13 cellular contexts compared by ENCODE assay signal in the genomic region with DNA sequence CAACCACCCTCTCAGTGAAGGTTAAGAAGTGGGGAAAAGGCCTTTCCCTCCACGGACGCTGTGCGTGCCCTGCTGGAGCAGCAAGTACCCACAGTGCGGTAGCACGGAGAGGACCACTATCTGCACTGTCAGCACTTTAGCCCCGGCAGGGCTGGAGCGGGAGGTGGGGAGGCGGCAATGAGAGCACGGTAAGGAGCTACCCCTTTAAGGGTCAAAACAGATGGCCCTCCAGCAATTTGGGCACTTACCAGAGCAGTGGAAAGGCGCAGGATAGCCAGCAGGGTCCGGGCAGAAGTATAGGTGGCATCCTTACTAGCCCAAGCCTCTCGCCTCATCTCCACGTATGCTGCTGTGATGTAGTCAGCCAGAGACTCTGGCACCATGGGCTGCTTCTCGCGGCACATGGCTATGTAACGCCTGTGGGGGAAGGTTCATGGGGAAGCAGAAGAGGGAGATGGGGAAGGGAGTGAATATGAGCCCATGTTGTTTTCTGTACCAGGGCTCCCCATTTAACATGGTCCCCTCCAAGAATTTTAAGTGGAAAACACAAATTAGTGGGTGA. TPM values are rescaled to one million over a fixed set of nuclear protein-coding genes. Genes with fewer than 3 reads are reported as not detected.
DNase-seq lines count a peak whose midpoint lies in the region; ATAC-seq and TF ChIP-seq lines count a peak whose summit lies in the region.
"Had no signal": no experiment of that assay in that cellular context is flagged by ENCODE, and none has a peak within 500 bp of the region (broad histone marks: within the 10 kb centered on the region; RNA-seq: fewer than 3 reads in every experiment).

No MANE protein-coding gene starts in this region.

- no peak for TF ChIP-seq EP300 in gastroesophageal sphincter (IDR thresholded peaks at IDR 0.05)

- H3K27ac ChIP-seq in HUES64 (ENCODE audit: low read depth, low read length), result peak overlapping the region; percentile 20; the same call in 1 of the 2 replicates
- peak overlapping the region in 3 of 4 donors; percentile 5 to 35 (median 31) for H3K27ac ChIP-seq in gastroesophageal sphincter
- H3K27ac ChIP-seq: cardiac muscle cell had no signal

- ATAC-seq in gastroesophageal sphincter, result no peak
- ATAC-seq in HG02973 (IDR thresholded peaks at IDR 0.05; ENCODE audit: unreplicated experiment), result no peak
- ATAC-seq: heart right ventricle; naive thymus-derived CD8-positive, alpha-beta T cell had no signal

- no peak for TF ChIP-seq POLR2A in gastroesophageal sphincter (IDR thresholded peaks at IDR 0.05)

- TF ChIP-seq CTCF in gastroesophageal sphincter (IDR thresholded peaks at IDR 0.05), result no peak

- H3K36me3 ChIP-seq in HUES64 (ENCODE audit: insufficient read depth, low read length) (peaks cover 88% of the 10 kb centered on the region), gastroesophageal sphincter (peaks cover 0 to 92% of the 10 kb centered on the region in 2 donors)

- DNase-seq in DMS114 treated with DMSO at 0.1 percent for 48 hours (lab: John Stamatoyannopoulos, UW; ENCODE audit: unreplicated experiment), result peak; percentile 11
- DNase-seq in NCI-H510A (lab: John Stamatoyannopoulos, UW), result no peak
- no peak for DNase-seq in retina
- DNase-seq: activated CD4-positive, alpha-beta T cell treated with anti-CD3 and anti-CD28 coated beads, Interleukin-2, amount 50 U/mL, for 4 hours; activated effector memory CD4-positive, alpha-beta T cell treated with Interleukin-2 at 50 U/mL for 16 hours; heart right ventricle; naive thymus-derived CD8-positive, alpha-beta T cell; NCI-H1105; NCI-H226 had no signal

- WGBS in HUES64, result 95% methylated on average over 16 of the region's 16 CpGs
- WGBS in gastroesophageal sphincter (ENCODE audit: low coverage in 1 of 2), 2 donors, result 57 to 92% methylated on average over 2 to 7 of the region's 16 CpGs

- H3K27me3 ChIP-seq in HUES64 (ENCODE audit: insufficient read depth, low read length), result no peaks in the 10 kb centered on the region
- no peaks in the 10 kb centered on the region for H3K27me3 ChIP-seq in gastroesophageal sphincter
- H3K27me3 ChIP-seq: cardiac muscle cell, heart right ventricle had no signal

- no peak overlapping the region for H3K9ac ChIP-seq in HUES64 (ENCODE audit: low read depth, low read length)

- no peaks in the 10 kb centered on the region for H3K9me3 ChIP-seq in HUES64 (ENCODE audit: insufficient read depth, low read depth, low read length)
- H3K9me3 ChIP-seq in gastroesophageal sphincter, result no peaks in the 10 kb centered on the region
- H3K9me3 ChIP-seq: heart right ventricle had no signal

- 0 out of 2 replicates have a peak, but pooled peaks cover 2% of the 10 kb centered on the region for H3K4me1 ChIP-seq in HUES64 (ENCODE audit: insufficient read depth, low read length)
- H3K4me1 ChIP-seq in gastroesophageal sphincter, result peaks cover 0 to 37% (median 8%) of the 10 kb centered on the region in 3 donors

- H3K4me3 ChIP-seq in HUES64 (ENCODE audit: low read length) (no peak overlapping the region), gastroesophageal sphincter (no peak overlapping the region)
- H3K4me3 ChIP-seq: cardiac muscle cell, heart right ventricle had no signal

RNA-seq across cellular contexts. Expression of gene COPS6, which starts 5.2 kb away (rescaled TPM):
- 89.7 TPM for polyA plus RNA-seq in HUES64 (2013, experiment 1 of 2)
- polyA plus RNA-seq in HUES64 (2013, experiment 2 of 2), result 91.2 TPM
- total RNA-seq in gastroesophageal sphincter, result 10 to 100 TPM; 40.7 to 83.6 (median 62.9) TPM

RNA-seq across cellular contexts. Expression of gene MCM7, which starts 7.2 kb away (rescaled TPM):
- 226 TPM for polyA plus RNA-seq in HUES64 (2013, experiment 1 of 2)
- polyA plus RNA-seq in HUES64 (2013, experiment 2 of 2), result 205 TPM
- total RNA-seq in gastroesophageal sphincter, result 10 to 100 TPM; 30.7 to 52.0 (median 45.1) TPM

RNA-seq across cellular contexts. Expression of gene AP4M1, which starts 7.4 kb away (rescaled TPM):
- polyA plus RNA-seq in HUES64 (2013, experiment 1 of 2), result 14.9 TPM
- 11.3 TPM for polyA plus RNA-seq in HUES64 (2013, experiment 2 of 2)
- 10 to 100 TPM; 21.8 to 29.3 (median 24.7) TPM for total RNA-seq in gastroesophageal sphincter

RNA-seq across cellular contexts. Expression of gene ZNF3, which starts 12.5 kb away (rescaled TPM):
- polyA plus RNA-seq in HUES64 (2013, experiment 1 of 2), result 34.8 TPM
- polyA plus RNA-seq in HUES64 (2013, experiment 2 of 2), result 34.5 TPM
- 10 to 100 TPM; 18.9 to 30.2 (median 20.6) TPM for total RNA-seq in gastroesophageal sphincter

RNA-seq across cellular contexts. Expression of gene TAF6, which starts 25.2 kb away (rescaled TPM):
- 54.7 TPM for polyA plus RNA-seq in HUES64 (2013, experiment 1 of 2)
- 68.6 TPM for polyA plus RNA-seq in HUES64 (2013, experiment 2 of 2)
- total RNA-seq in gastroesophageal sphincter, result 100 to 1,000 TPM in 1 of 4 donors, 10 to 100 TPM in 3; 36.3 to 107 (median 68.7) TPM
